Comparison of ENCODE assay signal across 1 cellular context in genomic region chr7:93115796-93116195, GRCh38.
TF ChIP-seq lines count a peak whose summit lies in the region.

No MANE protein-coding gene starts in this region.

TF ChIP-seq in GM12878, 131 proteins besides CTCF, POLR2A, EP300 and RAD21:
- no peak for TF ChIP-seq REST (IDR thresholded peaks at IDR 0.05; ENCODE audit: low read depth, low read length)
- TF ChIP-seq, protein P1, sequence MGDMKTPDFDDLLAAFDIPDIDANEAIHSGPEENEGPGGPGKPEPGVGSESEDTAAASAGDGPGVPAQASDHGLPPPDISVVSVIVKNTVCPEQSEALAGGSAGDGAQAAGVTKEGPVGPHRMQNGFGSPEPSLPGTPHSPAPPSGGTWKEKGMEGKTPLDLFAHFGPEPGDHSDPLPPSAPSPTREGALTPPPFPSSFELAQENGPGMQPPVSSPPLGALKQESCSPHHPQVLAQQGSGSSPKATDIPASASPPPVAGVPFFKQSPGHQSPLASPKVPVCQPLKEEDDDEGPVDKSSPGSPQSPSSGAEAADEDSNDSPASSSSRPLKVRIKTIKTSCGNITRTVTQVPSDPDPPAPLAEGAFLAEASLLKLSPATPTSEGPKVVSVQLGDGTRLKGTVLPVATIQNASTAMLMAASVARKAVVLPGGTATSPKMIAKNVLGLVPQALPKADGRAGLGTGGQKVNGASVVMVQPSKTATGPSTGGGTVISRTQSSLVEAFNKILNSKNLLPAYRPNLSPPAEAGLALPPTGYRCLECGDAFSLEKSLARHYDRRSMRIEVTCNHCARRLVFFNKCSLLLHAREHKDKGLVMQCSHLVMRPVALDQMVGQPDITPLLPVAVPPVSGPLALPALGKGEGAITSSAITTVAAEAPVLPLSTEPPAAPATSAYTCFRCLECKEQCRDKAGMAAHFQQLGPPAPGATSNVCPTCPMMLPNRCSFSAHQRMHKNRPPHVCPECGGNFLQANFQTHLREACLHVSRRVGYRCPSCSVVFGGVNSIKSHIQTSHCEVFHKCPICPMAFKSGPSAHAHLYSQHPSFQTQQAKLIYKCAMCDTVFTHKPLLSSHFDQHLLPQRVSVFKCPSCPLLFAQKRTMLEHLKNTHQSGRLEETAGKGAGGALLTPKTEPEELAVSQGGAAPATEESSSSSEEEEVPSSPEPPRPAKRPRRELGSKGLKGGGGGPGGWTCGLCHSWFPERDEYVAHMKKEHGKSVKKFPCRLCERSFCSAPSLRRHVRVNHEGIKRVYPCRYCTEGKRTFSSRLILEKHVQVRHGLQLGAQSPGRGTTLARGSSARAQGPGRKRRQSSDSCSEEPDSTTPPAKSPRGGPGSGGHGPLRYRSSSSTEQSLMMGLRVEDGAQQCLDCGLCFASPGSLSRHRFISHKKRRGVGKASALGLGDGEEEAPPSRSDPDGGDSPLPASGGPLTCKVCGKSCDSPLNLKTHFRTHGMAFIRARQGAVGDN (IDR thresholded peaks at IDR 0.05) = no peak
- TF ChIP-seq RELA (IDR thresholded peaks at IDR 0.05; ENCODE audit: borderline replicate concordance, partially characterized antibody) = no peak
- peak; percentile 80; the same call in 1 of the 2 replicates for TF ChIP-seq MLLT1 (IDR thresholded peaks at IDR 0.05)
TF ChIP-seq in GM12878: peak in this region for 1.
